Comparison of ENCODE assay signal across 25 cellular contexts in the genomic region with DNA sequence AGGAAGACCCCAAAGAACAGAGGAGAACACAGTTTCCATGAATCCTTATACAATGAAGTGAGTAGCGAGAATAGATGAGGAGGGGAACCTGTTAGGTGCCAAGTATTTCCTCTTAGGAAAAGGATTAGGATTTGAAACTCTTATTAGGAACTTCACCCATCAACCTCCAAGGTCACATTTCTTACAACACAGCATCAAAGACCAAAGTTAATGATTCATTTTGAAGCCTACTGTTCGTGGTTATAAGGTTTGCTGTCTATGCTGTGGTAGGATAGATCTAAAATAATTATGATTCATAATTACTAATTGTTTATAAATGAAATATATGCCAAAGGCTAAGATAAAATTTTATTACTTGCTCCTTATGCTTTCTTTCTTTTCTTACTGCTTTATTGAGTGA. TPM values are rescaled to one million over a fixed set of nuclear protein-coding genes. Genes with fewer than 3 reads are reported as not detected.
A peak's percentile ranks its signal among the peaks of the same experiment; 100 is the strongest.
DNase-seq lines count a peak whose midpoint lies in the region; ATAC-seq and TF ChIP-seq lines count a peak whose summit lies in the region.
"Had no signal": no experiment of that assay in that cellular context is flagged by ENCODE, and none has a peak within 500 bp of the region (broad histone marks: within the 10 kb centered on the region; RNA-seq: fewer than 3 reads in every experiment).

No MANE protein-coding gene starts in this region.

- H3K4me3 ChIP-seq in GM23248 (no peak overlapping the region), hepatocyte (no peak overlapping the region), ascending aorta (no peak overlapping the region)
- H3K4me3 ChIP-seq: BLaER1, HAP-1, MG63, PC-9 had no signal

- no peaks in the 10 kb centered on the region for H3K9me3 ChIP-seq in GM23248 (ENCODE audit: low read depth)
- H3K9me3 ChIP-seq in hepatocyte (ENCODE audit: low read depth) = no peaks in the 10 kb centered on the region
- no peaks in the 10 kb centered on the region for H3K9me3 ChIP-seq in ascending aorta
- H3K9me3 ChIP-seq: BLaER1, HAP-1, MG63 had no signal

- in situ Hi-C loops in GM23248 (cut with MboI) = no loop called here

- WGBS in GM23248 (ENCODE audit: low coverage in 1 of 2, low lambda C conversion rate in 2 of 2, missing lambda C conversion rate in 2 of 2), 2 experiments = 72 to 78% methylated on average over 2 of the region's 2 CpGs
- WGBS in hepatocyte (ENCODE audit: low lambda C conversion rate, missing lambda C conversion rate) = 89% methylated on average over 2 of the region's 2 CpGs

- H3K27me3 ChIP-seq in GM23248 (replicated peaks; ENCODE audit: insufficient read depth) (peaks cover 18% of the 10 kb centered on the region), hepatocyte (no peaks in the 10 kb centered on the region), ascending aorta (no peaks in the 10 kb centered on the region)
- H3K27me3 ChIP-seq: MG63 had no signal

- ATAC-seq in HG02588 (IDR thresholded peaks at IDR 0.05; ENCODE audit: unreplicated experiment) = no peak

- H3K4me1 ChIP-seq in GM23248 (ENCODE audit: insufficient read depth) = no peaks in the 10 kb centered on the region
- peaks cover 27% of the 10 kb centered on the region for H3K4me1 ChIP-seq in hepatocyte (ENCODE audit: insufficient read depth)
- H3K4me1 ChIP-seq in ascending aorta = no peaks in the 10 kb centered on the region
- H3K4me1 ChIP-seq: BLaER1, HAP-1 had no signal

- H3K36me3 ChIP-seq in GM23248 (ENCODE audit: low read depth) = no peaks in the 10 kb centered on the region
- no peaks in the 10 kb centered on the region for H3K36me3 ChIP-seq in hepatocyte (replicated peaks; ENCODE audit: insufficient read depth, low read depth)
- H3K36me3 ChIP-seq in ascending aorta = no peaks in the 10 kb centered on the region
- H3K36me3 ChIP-seq: BLaER1, HAP-1, MG63 had no signal

- no peaks in the 10 kb centered on the region for H3K79me2 ChIP-seq in GM23248 (ENCODE audit: insufficient read depth)
- H3K79me2 ChIP-seq in hepatocyte = no peaks in the 10 kb centered on the region

- H3K9me2 ChIP-seq in GM23248 (ENCODE audit: insufficient read depth) (no peaks in the 10 kb centered on the region), hepatocyte (replicated peaks; ENCODE audit: insufficient read depth) (no peaks in the 10 kb centered on the region)

- H3K27ac ChIP-seq in GM23248 (no peak overlapping the region), hepatocyte (peak overlapping the region; percentile 59), ascending aorta (no peak overlapping the region)
- H3K27ac ChIP-seq: BLaER1, PC-9, RWPE1 had no signal

- no peak overlapping the region for H3K4me3 Mint-ChIP-seq in nephron
- H3K4me3 Mint-ChIP-seq: CD4-positive, CD25-positive, alpha-beta regulatory T cell had no signal

- H3K9ac ChIP-seq in GM23248 = no peak overlapping the region
- H3K9ac ChIP-seq: BLaER1 had no signal

- H2AFZ ChIP-seq in GM23248 = no peak overlapping the region
- H2AFZ ChIP-seq in hepatocyte = no peak overlapping the region
- H2AFZ ChIP-seq: PC-9 had no signal

- H3K4me2 ChIP-seq in GM23248 (ENCODE audit: unreplicated experiment) (no peak overlapping the region), hepatocyte (no peak overlapping the region)
- H3K4me2 ChIP-seq: BLaER1, PC-9 had no signal

- peak overlapping the region in 2 of 3 experiments; percentile 4 to 24 for H3K27ac Mint-ChIP-seq in nephron
- H3K27ac Mint-ChIP-seq: CD4-positive, CD25-positive, alpha-beta regulatory T cell had no signal

- peaks cover 6% of the 10 kb centered on the region for H3K27me3 Mint-ChIP-seq in nephron (ENCODE audit: low read depth)

- DNase-seq in GM23248 = peak; percentile 4
- DNase-seq in SW480 (ENCODE audit: low spot score) = peak; percentile 25
- DNase-seq in hepatocyte (ENCODE audit: low spot score) = no peak
- DNase-seq in GM20000 (ENCODE audit: low spot score) = no peak
- no peak for DNase-seq in activated CD8-positive, alpha-beta memory T cell treated with anti-CD3 and anti-CD28 coated beads, Interleukin-2, amount 50 U/mL, for 4 hours
- DNase-seq in ascending aorta (ENCODE audit: low spot score in 2 of 2) = no peak
- DNase-seq: CD4-positive, CD25-positive, alpha-beta regulatory T cell; DMS153; DND-41; GOT3; KBM-7; MG63; NCI-H2029; NCI-H446 treated with DMSO at 0.1 percent for 48 hours; NCI-H526 treated with DMSO at 0.1 percent for 48 hours; PC-9; SHP77 had no signal

- TF ChIP-seq CTCF in hepatocyte (IDR thresholded peaks at IDR 0.05; ENCODE audit: poor library complexity) (no peak), nephron (IDR thresholded peaks at IDR 0.05; ENCODE audit: unreplicated experiment in 3 of 3) (no peak), GM20000 (IDR thresholded peaks at IDR 0.05; ENCODE audit: extremely low read depth, missing control alignments) (no peak), ascending aorta (IDR thresholded peaks at IDR 0.05) (no peak)

- peaks cover 4% of the 10 kb centered on the region for H3F3A ChIP-seq in GM23248 (ENCODE audit: insufficient read depth)

- H3K4me1 Mint-ChIP-seq in nephron = peaks cover 23% of the 10 kb centered on the region
- H3K4me1 Mint-ChIP-seq: CD4-positive, CD25-positive, alpha-beta regulatory T cell had no signal

- intact Hi-C loops in ascending aorta (cut with DNase I) = no loop called here

- no peaks in the 10 kb centered on the region for H3K9me3 Mint-ChIP-seq in nephron

- peaks cover 12% of the 10 kb centered on the region for H3K36me3 Mint-ChIP-seq in nephron (ENCODE audit: low read depth)
- H3K36me3 Mint-ChIP-seq: CD4-positive, CD25-positive, alpha-beta regulatory T cell had no signal

- H4K20me1 ChIP-seq in GM23248 (ENCODE audit: insufficient read depth) (no peaks in the 10 kb centered on the region), hepatocyte (ENCODE audit: insufficient read depth, poor library complexity, severe bottlenecking) (no peaks in the 10 kb centered on the region)
- H4K20me1 ChIP-seq: BLaER1 had no signal

RNA-seq across cellular contexts. Expression of a gene that starts 6.1 kb away (rescaled TPM):
- not detected in 2 replicates for total RNA-seq in GM23248 (2014; rRNA removed; shearing (Covaris generic))
- polyA plus RNA-seq in GM23248 (2016; fragmentation: Nextera tagmentation; extraction: Ambion mirVana) (0.16 and 0.27 TPM in 2 replicates), hepatocyte (3.3 and 3.5 TPM in 2 replicates)
- total RNA-seq in hepatocyte (3.4 and 8.1 TPM in 2 replicates), ascending aorta (not detected)
- total RNA-seq: CD4-positive, CD25-positive, alpha-beta regulatory T cell; LHCN-M2; PC-9; SK-MEL-5 had no signal
- polyA plus RNA-seq: CD4-positive, CD25-positive, alpha-beta regulatory T cell had no signal

RNA-seq across cellular contexts. Expression of a gene that starts 26.1 kb away (rescaled TPM):
- total RNA-seq in GM23248 (2014; rRNA removed; shearing (Covaris generic)) = not detected in 2 replicates
- polyA plus RNA-seq in GM23248 (2016; fragmentation: Nextera tagmentation; extraction: Ambion mirVana) (not detected in 2 replicates), hepatocyte (4.3 and 4.9 TPM in 2 replicates)
- total RNA-seq in hepatocyte (1.7 and 2.4 TPM in 2 replicates), ascending aorta (not detected)
- total RNA-seq: A172; CD4-positive, CD25-positive, alpha-beta regulatory T cell; LHCN-M2; PC-9; SK-MEL-5 had no signal
- polyA plus RNA-seq: CD4-positive, CD25-positive, alpha-beta regulatory T cell had no signal

Comparison
In these comparisons a context has a peak if more than half of its experiments do, and no peak if none do; other contexts are left out.
1. DNase-seq: peak in GM23248 (single experiment) and SW480 (single experiment); none in hepatocyte (single experiment), GM20000 (single experiment), activated CD8-positive, alpha-beta memory T cell treated with anti-CD3 and anti-CD28 coated beads, Interleukin-2, amount 50 U/mL, for 4 hours (single experiment) and ascending aorta (0 of 2).